Comparison of ENCODE assay signal across 16 cellular contexts in the genomic region with DNA sequence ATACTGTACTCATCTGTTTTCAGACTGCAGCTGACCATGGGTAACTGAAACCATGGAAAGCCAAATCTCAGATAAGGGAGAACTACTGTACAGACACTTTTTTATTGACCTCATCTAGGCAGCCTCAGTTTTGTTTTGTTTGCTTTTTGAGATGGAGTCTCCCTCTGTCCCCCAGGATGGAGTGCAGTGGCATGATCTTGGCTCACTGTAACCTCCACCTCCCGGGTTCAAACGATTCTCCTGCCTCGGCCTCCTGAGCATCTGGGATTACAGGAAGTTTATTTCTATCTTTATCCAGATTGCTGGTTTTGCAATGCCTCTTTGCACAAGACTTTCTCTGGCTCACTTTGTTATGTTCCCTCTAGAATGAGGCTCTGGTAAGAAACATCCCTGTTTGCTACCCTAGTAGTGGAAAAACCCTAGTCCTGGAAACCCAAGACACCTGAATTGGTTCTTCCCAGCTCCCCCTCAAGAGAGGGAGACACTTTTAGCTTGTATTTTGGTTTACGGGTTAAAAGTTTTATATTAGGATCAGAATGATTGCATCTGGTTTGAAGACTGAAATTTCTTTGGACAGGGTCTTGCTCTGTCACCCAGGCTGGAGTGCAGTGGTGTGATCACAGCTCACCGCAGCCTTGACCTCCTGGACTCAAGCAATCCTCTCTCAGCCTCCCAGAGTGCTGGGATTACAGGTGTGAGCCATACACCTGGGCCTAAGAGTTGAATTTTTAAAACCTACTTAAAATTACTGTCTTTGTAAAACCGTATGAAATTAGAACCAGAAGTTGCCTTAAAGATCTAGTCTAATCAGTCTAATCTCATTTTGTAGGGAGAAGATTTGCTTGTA. TPM values are rescaled to one million over a fixed set of nuclear protein-coding genes. Genes with fewer than 3 reads are reported as not detected.
DNase-seq lines count a peak whose midpoint lies in the region; ATAC-seq and TF ChIP-seq lines count a peak whose summit lies in the region.
"Had no signal": no experiment of that assay in that cellular context is flagged by ENCODE, and none has a peak within 500 bp of the region (broad histone marks: within the 10 kb centered on the region; RNA-seq: fewer than 3 reads in every experiment).

No MANE protein-coding gene starts in this region.

- no peak for TF ChIP-seq CTCF in fibroblast of villous mesenchyme (IDR thresholded peaks at IDR 0.05; ENCODE audit: insufficient read depth, low read depth, low read length)

- H3K4me3 ChIP-seq in adipocyte (ENCODE audit: low read length) = no peak overlapping the region
- H3K4me3 ChIP-seq in fibroblast of villous mesenchyme (ENCODE audit: low read depth, low read length) = no peak overlapping the region
- H3K4me3 ChIP-seq: K562 had no signal

- no peak for ATAC-seq in activated T-cell treated with anti-CD3 and anti-CD28 coated beads, Interleukin-2, amount 50 U/mL, for 72 hours (replicated peaks in 1 of 2)
- ATAC-seq in activated CD8-positive, alpha-beta T cell treated with anti-CD3 and anti-CD28 coated beads, Interleukin-2, amount 10 ng/mL, durations not matched to agents 7 days and 5 days = no peak
- ATAC-seq: K562 had no signal

- no peaks in the 10 kb centered on the region for H3K27me3 ChIP-seq in adipocyte (replicated peaks; ENCODE audit: control insufficient read depth, insufficient read depth, low read length)
- H3K27me3 ChIP-seq: BE2C had no signal

- H3K4me1 ChIP-seq in adipocyte (ENCODE audit: control insufficient read depth, insufficient read depth, low read length) = peaks cover 13% of the 10 kb centered on the region
- H3K4me1 ChIP-seq: BE2C had no signal

- H3K4me3 Mint-ChIP-seq in activated T-cell treated with anti-CD3 and anti-CD28 coated beads, Interleukin-2, amount 50 U/mL, for 72 hours = no peak overlapping the region
- no peak overlapping the region for H3K4me3 Mint-ChIP-seq in activated CD8-positive, alpha-beta T cell treated with anti-CD3 and anti-CD28 coated beads, Interleukin-2, amount 10 ng/mL, durations not matched to agents 7 days and 5 days
- H3K4me3 Mint-ChIP-seq: CD4-positive, CD25-positive, alpha-beta regulatory T cell had no signal

- no peaks in the 10 kb centered on the region for H3K9me3 Mint-ChIP-seq in activated T-cell treated with anti-CD3 and anti-CD28 coated beads, Interleukin-2, amount 50 U/mL, for 72 hours
- no peaks in the 10 kb centered on the region for H3K9me3 Mint-ChIP-seq in activated CD8-positive, alpha-beta T cell treated with anti-CD3 and anti-CD28 coated beads, Interleukin-2, amount 10 ng/mL, durations not matched to agents 7 days and 5 days (ENCODE audit: insufficient read depth)

- H3K4me1 Mint-ChIP-seq in activated T-cell treated with anti-CD3 and anti-CD28 coated beads, Interleukin-2, amount 50 U/mL, for 72 hours (ENCODE audit: low read depth) = peaks cover 6% of the 10 kb centered on the region
- no peaks in the 10 kb centered on the region for H3K4me1 Mint-ChIP-seq in activated CD8-positive, alpha-beta T cell treated with anti-CD3 and anti-CD28 coated beads, Interleukin-2, amount 10 ng/mL, durations not matched to agents 7 days and 5 days (ENCODE audit: low read depth)

- CTCF ChIA-PET in activated CD8-positive, alpha-beta T cell treated with anti-CD3 and anti-CD28 coated beads, Interleukin-2, amount 10 ng/mL, durations not matched to agents 7 days and 5 days (lab: Charles Lee) = no interaction called here

- no peaks in the 10 kb centered on the region for H3K9me3 ChIP-seq in adipocyte (ENCODE audit: control insufficient read depth, low read length)
- H3K9me3 ChIP-seq: BE2C had no signal

- H3K36me3 ChIP-seq in adipocyte (ENCODE audit: control insufficient read depth, insufficient read depth, low read length, severe bottlenecking) = peaks cover 38% of the 10 kb centered on the region
- H3K36me3 ChIP-seq: BE2C had no signal

- no peak for DNase-seq in activated T-cell treated with anti-CD3 and anti-CD28 coated beads, Interleukin-2, amount 50 U/mL, for 72 hours
- no peak for DNase-seq in activated T-cell treated with anti-CD3 and anti-CD28 coated beads, Interleukin-2, amount 50 U/mL, for 1 hour
- DNase-seq in adipocyte (ENCODE audit: low read depth) (peak; percentile 4), fibroblast of villous mesenchyme (ENCODE audit: low read depth) (peak; percentile 52), GDM1 (lab: John Stamatoyannopoulos, UW) (no peak), NCI-H446 treated with DMSO at 0.1 percent for 48 hours (lab: John Stamatoyannopoulos, UW) (no peak)
- DNase-seq in activated CD8-positive, alpha-beta T cell treated with anti-CD3 and anti-CD28 coated beads, Interleukin-2, amount 10 ng/mL, durations not matched to agents 7 days and 5 days = no peak
- DNase-seq: BE2C; CD4-positive, CD25-positive, alpha-beta regulatory T cell; MV-4-11; NCI-H1694 treated with DMSO at 0.1 percent for 48 hours; NCI-H2107; NCI-H2227 treated with DMSO at 0.1 percent for 48 hours; NCI-H524 treated with DMSO at 0.1 percent for 48 hours; SHP77 had no signal

- POLR2A ChIA-PET in activated CD8-positive, alpha-beta T cell treated with anti-CD3 and anti-CD28 coated beads, Interleukin-2, amount 10 ng/mL, durations not matched to agents 7 days and 5 days (lab: Charles Lee) = no interaction called here

- H3K9ac ChIP-seq in adipocyte (ENCODE audit: low read length) = no peak overlapping the region

- peak overlapping the region; percentile 24 for H3K27ac Mint-ChIP-seq in activated T-cell treated with anti-CD3 and anti-CD28 coated beads, Interleukin-2, amount 50 U/mL, for 72 hours
- no peak overlapping the region for H3K27ac Mint-ChIP-seq in activated CD8-positive, alpha-beta T cell treated with anti-CD3 and anti-CD28 coated beads, Interleukin-2, amount 10 ng/mL, durations not matched to agents 7 days and 5 days

- H3K36me3 Mint-ChIP-seq in activated T-cell treated with anti-CD3 and anti-CD28 coated beads, Interleukin-2, amount 50 U/mL, for 72 hours (ENCODE audit: insufficient read depth in 2 of 2) = peaks cover 4% of the 10 kb centered on the region in 2 donors
- peaks cover 27% of the 10 kb centered on the region for H3K36me3 Mint-ChIP-seq in activated CD8-positive, alpha-beta T cell treated with anti-CD3 and anti-CD28 coated beads, Interleukin-2, amount 10 ng/mL, durations not matched to agents 7 days and 5 days (ENCODE audit: low read depth)

- no peaks in the 10 kb centered on the region for H3K27me3 Mint-ChIP-seq in activated T-cell treated with anti-CD3 and anti-CD28 coated beads, Interleukin-2, amount 50 U/mL, for 72 hours (ENCODE audit: low read depth)
- H3K27me3 Mint-ChIP-seq in activated CD8-positive, alpha-beta T cell treated with anti-CD3 and anti-CD28 coated beads, Interleukin-2, amount 10 ng/mL, durations not matched to agents 7 days and 5 days (ENCODE audit: low read depth) = no peaks in the 10 kb centered on the region
- H3K27me3 Mint-ChIP-seq: CD4-positive, CD25-positive, alpha-beta regulatory T cell had no signal

RNA-seq across cellular contexts. Expression of a gene that starts 38.9 kb away (rescaled TPM):
- total RNA-seq in activated T-cell treated with anti-CD3 and anti-CD28 coated beads, Interleukin-2, amount 50 U/mL, for 72 hours = 100 to 1,000 TPM; 181 to 188 TPM
- total RNA-seq in fibroblast of villous mesenchyme = 115 and 156 TPM in 2 replicates
- total RNA-seq in activated CD8-positive, alpha-beta T cell treated with anti-CD3 and anti-CD28 coated beads, Interleukin-2, amount 10 ng/mL, durations not matched to agents 7 days and 5 days = 100 to 1,000 TPM; 250 to 263 TPM

RNA-seq across cellular contexts. Expression of a gene that starts 46.9 kb away (rescaled TPM):
- 10 to 100 TPM; 32.6 to 40.0 TPM for total RNA-seq in activated T-cell treated with anti-CD3 and anti-CD28 coated beads, Interleukin-2, amount 50 U/mL, for 72 hours
- 14.8 and 18.6 TPM in 2 replicates for total RNA-seq in fibroblast of villous mesenchyme
- total RNA-seq in activated CD8-positive, alpha-beta T cell treated with anti-CD3 and anti-CD28 coated beads, Interleukin-2, amount 10 ng/mL, durations not matched to agents 7 days and 5 days = 10 to 100 TPM; 29.0 to 34.0 TPM

RNA-seq across cellular contexts. Expression of a gene that starts 55.5 kb away (rescaled TPM):
- total RNA-seq in activated T-cell treated with anti-CD3 and anti-CD28 coated beads, Interleukin-2, amount 50 U/mL, for 72 hours = 100 to 1,000 TPM; 131 to 134 TPM
- 105 and 117 TPM in 2 replicates for total RNA-seq in fibroblast of villous mesenchyme
- 100 to 1,000 TPM; 100 to 104 TPM for total RNA-seq in activated CD8-positive, alpha-beta T cell treated with anti-CD3 and anti-CD28 coated beads, Interleukin-2, amount 10 ng/mL, durations not matched to agents 7 days and 5 days

Comparison
In these comparisons a context has a peak if more than half of its experiments do, and no peak if none do; other contexts are left out.
1. DNase-seq: peak in adipocyte (single experiment) and fibroblast of villous mesenchyme (single experiment); none in activated T-cell treated with anti-CD3 and anti-CD28 coated beads, Interleukin-2, amount 50 U/mL, for 72 hours (0 of 2), activated T-cell treated with anti-CD3 and anti-CD28 coated beads, Interleukin-2, amount 50 U/mL, for 1 hour (single experiment), activated CD8-positive, alpha-beta T cell treated with anti-CD3 and anti-CD28 coated beads, Interleukin-2, amount 10 ng/mL, durations not matched to agents 7 days and 5 days (single experiment), GDM1 (single experiment) and NCI-H446 treated with DMSO at 0.1 percent for 48 hours (single experiment).